Comparison of ENCODE assay signal across 11 cellular contexts in genomic region chr21:34670962-34671348, GRCh38. TPM values are rescaled to one million over a fixed set of nuclear protein-coding genes. Genes with fewer than 3 reads are reported as not detected.
DNase-seq lines count a peak whose midpoint lies in the region; FAIRE-seq and TF ChIP-seq lines count a peak whose summit lies in the region.
"Had no signal": no experiment of that assay in that cellular context is flagged by ENCODE, and none has a peak within 500 bp of the region (broad histone marks: within the 10 kb centered on the region; RNA-seq: fewer than 3 reads in every experiment).

No MANE protein-coding gene starts in this region.

- no peak for TF ChIP-seq POLR2A in breast epithelium (IDR thresholded peaks at IDR 0.05)
- TF ChIP-seq POLR2A in lower leg skin (IDR thresholded peaks at IDR 0.05), result no peak
- TF ChIP-seq POLR2A in tibial nerve (IDR thresholded peaks at IDR 0.05), result no peak

- H3K27me3 ChIP-seq in breast epithelium (peaks cover 0 to 4% of the 10 kb centered on the region in 2 donors), tibial nerve (peaks cover 0 to 71% of the 10 kb centered on the region in 2 donors)

- no peaks in the 10 kb centered on the region for H3K9me3 ChIP-seq in breast epithelium
- H3K9me3 ChIP-seq in tibial nerve, result no peaks in the 10 kb centered on the region

- H3K4me3 ChIP-seq in breast epithelium, result peak overlapping the region; percentile 61 to 73 (median 65)
- H3K4me3 ChIP-seq in lower leg skin (ENCODE audit: low read depth, poor library complexity, severe bottlenecking), result peak overlapping the region; percentile 40
- peak overlapping the region in 3 of 4 donors; percentile 40 to 60 (median 46) for H3K4me3 ChIP-seq in tibial nerve

- H3K4me1 ChIP-seq in breast epithelium, result no peaks in the 10 kb centered on the region
- H3K4me1 ChIP-seq in tibial nerve, result peaks cover 0 to 36% (median 13%) of the 10 kb centered on the region in 4 donors

- FAIRE-seq in D721Med (lab: Jason Lieb, UNC), result no peak

- no peaks in the 10 kb centered on the region for H3K36me3 ChIP-seq in breast epithelium
- no peaks in the 10 kb centered on the region for H3K36me3 ChIP-seq in tibial nerve

- POLR2A ChIA-PET in MCF 10A (lab: Yijun Ruan, JAX), result no interaction called here

- peaks cover 11% of the 10 kb centered on the region for H3K4me1 Mint-ChIP-seq in MCF 10A (ENCODE audit: insufficient read depth, unreplicated experiment)
- peaks cover 12% of the 10 kb centered on the region for H3K4me1 Mint-ChIP-seq in activated naive CD8-positive, alpha-beta T cell (ENCODE audit: low read depth)

- H3K4me3 Mint-ChIP-seq in MCF 10A (ENCODE audit: unreplicated experiment), result no peak overlapping the region
- peak overlapping the region; percentile 64 for H3K4me3 Mint-ChIP-seq in activated naive CD8-positive, alpha-beta T cell

- BruUV-seq in MCF 10A (replicated peaks; lab: Mats Ljungman, UMichigan), result no TSS peak

- TF ChIP-seq CTCF in breast epithelium (IDR thresholded peaks at IDR 0.05), result no peak
- no peak for TF ChIP-seq CTCF in MCF 10A (IDR thresholded peaks at IDR 0.05; ENCODE audit: unreplicated experiment)
- no peak for TF ChIP-seq CTCF in lower leg skin (IDR thresholded peaks at IDR 0.05)
- TF ChIP-seq CTCF in tibial nerve (IDR thresholded peaks at IDR 0.05), result no peak
- no peak for TF ChIP-seq CTCF in D721Med (IDR thresholded peaks at IDR 0.05; ENCODE audit: insufficient read depth, missing control alignments)

- no peak overlapping the region for H3K27ac Mint-ChIP-seq in MCF 10A (ENCODE audit: low read depth, unreplicated experiment)
- no peak overlapping the region for H3K27ac Mint-ChIP-seq in activated naive CD8-positive, alpha-beta T cell

- no peak for DNase-seq in breast epithelium (ENCODE audit: low spot score in 2 of 2)
- no peak for DNase-seq in MCF 10A (ENCODE audit: unreplicated experiment)
- DNase-seq in lower leg skin (ENCODE audit: low spot score in 2 of 2), result no peak
- no peak for DNase-seq in tibial nerve (ENCODE audit: low spot score in 2 of 2)
- no peak for DNase-seq in HCEC 1CT
- DNase-seq in activated gamma-delta T cell (lab: John Stamatoyannopoulos, UW), result no peak
- no peak for DNase-seq in D721Med (ENCODE audit: insufficient read length, low spot score)
- DNase-seq: activated CD4-positive, CD25-positive, alpha-beta regulatory T cell; C1 segment of cervical spinal cord; caudate nucleus had no signal

- no peaks in the 10 kb centered on the region for H3K9me3 Mint-ChIP-seq in MCF 10A (ENCODE audit: unreplicated experiment)
- H3K9me3 Mint-ChIP-seq in activated naive CD8-positive, alpha-beta T cell (ENCODE audit: low read depth), result no peaks in the 10 kb centered on the region

- WGBS in lower leg skin, 2 donors, result 14 to 15% methylated on average over 8 of the region's 8 CpGs
- WGBS in tibial nerve, 2 donors, result 13 to 14% methylated on average over 8 of the region's 8 CpGs

- H3K27me3 Mint-ChIP-seq in MCF 10A (ENCODE audit: insufficient read depth, unreplicated experiment), result peaks cover 12% of the 10 kb centered on the region
- peaks cover 25% of the 10 kb centered on the region for H3K27me3 Mint-ChIP-seq in activated naive CD8-positive, alpha-beta T cell

- H3K36me3 Mint-ChIP-seq in MCF 10A (ENCODE audit: insufficient read depth, unreplicated experiment), result no peaks in the 10 kb centered on the region
- H3K36me3 Mint-ChIP-seq in activated naive CD8-positive, alpha-beta T cell, result no peaks in the 10 kb centered on the region

- intact Hi-C loops in breast epithelium (cut with DNase I; ENCODE audit: low total_unique reads) (no loop called here), MCF 10A (cut with micrococcal nuclease) (no loop called here), lower leg skin (cut with DNase I; ENCODE audit: low total_unique reads) (no loop called here)

- CTCF ChIA-PET in MCF 10A (lab: Yijun Ruan, JAX), result no interaction called here

- H3K27ac ChIP-seq in breast epithelium (peak overlapping the region in 1 of 2 donors; percentile 78), tibial nerve (no peak overlapping the region)

- no peak for TF ChIP-seq EP300 in tibial nerve (IDR thresholded peaks at IDR 0.05)

RNA-seq across cellular contexts. Expression of gene CLIC6, which starts 2.2 kb away (rescaled TPM):
- total RNA-seq in breast epithelium (10 to 100 TPM in 2 of 3 donors, 1 to 10 TPM in 1; 10.0 to 34.1 (median 14.4) TPM), MCF 10A (2022) (not detected in 2 replicates), lower leg skin (1 to 10 TPM; 2.1 to 5.9 (median 3.3) TPM), tibial nerve (10 to 100 TPM in 1 of 4 donors, 1 to 10 TPM in 3; 3.3 to 11.6 (median 7.0) TPM)

RNA-seq across cellular contexts. Expression of gene RCAN1, which starts 56.0 kb away (rescaled TPM):
- total RNA-seq in breast epithelium (10 to 100 TPM; 30.1 to 73.0 (median 47.9) TPM), MCF 10A (2022) (11.9 and 18.4 TPM in 2 replicates), lower leg skin (10 to 100 TPM; 18.8 to 29.0 (median 19.4) TPM), tibial nerve (10 to 100 TPM; 51.8 to 71.2 (median 66.7) TPM)
